ENCODE assay signal across 9 cellular contexts in the genomic region with DNA sequence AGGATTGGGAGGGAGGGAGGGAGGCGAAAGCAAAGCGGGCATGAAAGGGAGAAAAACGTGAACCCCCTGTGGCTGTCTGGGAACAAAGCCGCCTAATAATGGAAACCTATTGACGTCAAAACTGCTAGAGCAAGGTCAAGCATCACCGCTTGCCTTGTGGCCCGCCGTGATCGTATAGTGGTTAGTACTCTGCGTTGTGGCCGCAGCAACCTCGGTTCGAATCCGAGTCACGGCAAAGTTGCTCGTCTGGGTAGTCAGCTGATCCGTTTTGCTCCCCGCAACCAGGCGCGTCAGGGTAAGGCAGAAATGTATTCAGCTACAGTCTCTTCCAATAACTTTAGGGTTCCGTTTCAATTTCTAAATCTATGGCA.
A peak's percentile ranks its signal among the peaks of the same experiment; 100 is the strongest.
DNase-seq lines count a peak whose midpoint lies in the region; ATAC-seq, FAIRE-seq and TF ChIP-seq lines count a peak whose summit lies in the region.
"Had no signal": no experiment of that assay in that cellular context is flagged by ENCODE, and none has a peak within 500 bp of the region (broad histone marks: within the 10 kb centered on the region; RNA-seq: fewer than 3 reads in every experiment).

No MANE protein-coding gene starts in this region.

- no peaks in the 10 kb centered on the region for H3K9me2 ChIP-seq in OCI-LY7 (ENCODE audit: insufficient read depth, low read length)

- H3K9ac ChIP-seq in ES-I3 (ENCODE audit: low read depth, low read length), result peak overlapping the region; percentile 71; the same call in 1 of the 2 replicates
- H3K9ac ChIP-seq in parathyroid adenoma, result no peak overlapping the region

- H3K4me3 ChIP-seq in OCI-LY7 (ENCODE audit: low read depth, low read length, poor library complexity, severe bottlenecking) (no peak overlapping the region), esophagus squamous epithelium (peak overlapping the region in 3 of 4 donors; percentile 14 to 56 (median 30)), parathyroid adenoma (ENCODE audit: low read depth, low read length) (no peak overlapping the region)

- H3K4me2 ChIP-seq in OCI-LY7 (ENCODE audit: low read length) (no peak overlapping the region), parathyroid adenoma (ENCODE audit: low read length) (peak overlapping the region; percentile 51)

- no peaks in the 10 kb centered on the region for H4K20me1 ChIP-seq in OCI-LY7 (ENCODE audit: insufficient read depth, low read length)

- H2AFZ ChIP-seq in OCI-LY7 (ENCODE audit: low read length), result peak overlapping the region; percentile 30; the same call in 1 of the 2 replicates
- H2AFZ ChIP-seq in parathyroid adenoma, result no peak overlapping the region

- POLR2A ChIA-PET in OCI-LY7 (lab: Charles Lee), result interaction anchor here (0.9 kb wide), 1 partner anchor 11 kb away, joined by 3 read pairs; no protein-coding TSS in a partner anchor

- H3K36me3 ChIP-seq in ES-I3 (ENCODE audit: insufficient read depth, low read length) (no peaks in the 10 kb centered on the region), OCI-LY7 (ENCODE audit: insufficient read depth, low read length) (no peaks in the 10 kb centered on the region), esophagus squamous epithelium (no peaks in the 10 kb centered on the region), parathyroid adenoma (ENCODE audit: control insufficient read depth, insufficient read depth, low read length) (no peaks in the 10 kb centered on the region)

- 19% methylated on average over 21 of the region's 21 CpGs for WGBS in esophagus squamous epithelium, 2 donors

- H3K79me2 ChIP-seq in OCI-LY7 (ENCODE audit: insufficient read depth, low read depth, low read length) (no peaks in the 10 kb centered on the region), parathyroid adenoma (no peaks in the 10 kb centered on the region)

- intact Hi-C loops in OCI-LY7 (cut with micrococcal nuclease; ENCODE audit: unreplicated experiment) (no loop called here), esophagus squamous epithelium (cut with DNase I) (no loop called here)

- H3K27ac ChIP-seq in OCI-LY7 (ENCODE audit: low read depth, low read length, poor library complexity, severe bottlenecking), result no peak overlapping the region
- no peak overlapping the region for H3K27ac ChIP-seq in esophagus squamous epithelium
- H3K27ac ChIP-seq in parathyroid adenoma, result no peak overlapping the region

- TF ChIP-seq POLR2A in esophagus squamous epithelium (IDR thresholded peaks at IDR 0.05) (no peak), GM12892 (IDR thresholded peaks at IDR 0.05; ENCODE audit: low read depth, low read length) (no peak)

- ATAC-seq in GM18861 (IDR thresholded peaks at IDR 0.05; ENCODE audit: unreplicated experiment), result no peak
- no peak for ATAC-seq in HG03196 (IDR thresholded peaks at IDR 0.05; ENCODE audit: unreplicated experiment)

- FAIRE-seq in GM12892 (lab: Jason Lieb, UNC), result no peak
- FAIRE-seq: TTC549 had no signal

- H3K4me1 ChIP-seq in ES-I3 (ENCODE audit: insufficient read depth, low read length) (no peaks in the 10 kb centered on the region), OCI-LY7 (ENCODE audit: insufficient read depth, low read length, poor library complexity, severe bottlenecking) (peaks cover 15% of the 10 kb centered on the region), esophagus squamous epithelium (peaks cover 0 to 16% (median under 1%) of the 10 kb centered on the region in 3 donors), parathyroid adenoma (no peaks in the 10 kb centered on the region)

- CTCF ChIA-PET in OCI-LY7 (lab: Charles Lee; ENCODE audit: unreplicated experiment), result no interaction called here

- H3K9me3 ChIP-seq in ES-I3 (ENCODE audit: control insufficient read depth, insufficient read depth, low read length), result no peaks in the 10 kb centered on the region; the same call in 1 of the 2 replicates
- H3K9me3 ChIP-seq in OCI-LY7 (ENCODE audit: low read length), result no peaks in the 10 kb centered on the region
- H3K9me3 ChIP-seq in esophagus squamous epithelium, result no peaks in the 10 kb centered on the region
- no peaks in the 10 kb centered on the region for H3K9me3 ChIP-seq in parathyroid adenoma (ENCODE audit: control insufficient read depth, low read length)

- peaks cover 0 to 84% (median 17%) of the 10 kb centered on the region in 4 donors for H3K27me3 ChIP-seq in esophagus squamous epithelium
- no peaks in the 10 kb centered on the region for H3K27me3 ChIP-seq in parathyroid adenoma (ENCODE audit: control insufficient read depth, insufficient read depth, low read length)

- BruUV-seq in OCI-LY7 (replicated peaks; lab: Mats Ljungman, UMichigan), result no TSS peak

- DNase-seq in OCI-LY7 (ENCODE audit: low spot score) (no peak), esophagus squamous epithelium (lab: John Stamatoyannopoulos, UW) (no peak), superior temporal gyrus (ENCODE audit: extremely low spot score) (no peak), GM12892 (ENCODE audit: insufficient read length) (no peak)

- no peak for TF ChIP-seq CTCF in OCI-LY7 (conservative IDR thresholded peaks at IDR 0.05; ENCODE audit: low read length)
- TF ChIP-seq CTCF in esophagus squamous epithelium (IDR thresholded peaks at IDR 0.05), result no peak
- TF ChIP-seq CTCF in parathyroid adenoma (IDR thresholded peaks at IDR 0.05), result no peak

Comparison
In these comparisons a context has a peak if more than half of its experiments do, and no peak if none do; other contexts are left out.
1. H3K4me3 ChIP-seq: peak in esophagus squamous epithelium (3 of 4); none in OCI-LY7 (single experiment) and parathyroid adenoma (single experiment).